In genomic region chr1:55067022-55067781, GRCh38 we compare ENCODE assay signal across 15 cellular contexts. TPM values are rescaled to one million over a fixed set of nuclear protein-coding genes. Genes with fewer than 3 reads are reported as not detected.
DNase-seq lines count a peak whose midpoint lies in the region; ATAC-seq, FAIRE-seq and TF ChIP-seq lines count a peak whose summit lies in the region.
"Had no signal": no experiment of that assay in that cellular context is flagged by ENCODE, and none has a peak within 500 bp of the region (broad histone marks: within the 10 kb centered on the region; RNA-seq: fewer than 3 reads in every experiment).

No MANE protein-coding gene starts in this region.

- no peak for TF ChIP-seq CTCF in activated CD8-positive, alpha-beta T cell treated with anti-CD3 and anti-CD28 coated beads for 36 hours (IDR thresholded peaks at IDR 0.05)
- TF ChIP-seq CTCF in WTC11 (IDR thresholded peaks at IDR 0.05), result no peak
- no peak for TF ChIP-seq CTCF in mammary epithelial cell (conservative IDR thresholded peaks at IDR 0.05 in 1 of 2, IDR thresholded peaks at IDR 0.05 in 1 of 2; ENCODE audit: extremely low read depth in 1 of 2, insufficient read depth in 1 of 2, low read depth in 1 of 2, low read length in 2 of 2)

- no peaks in the 10 kb centered on the region for H3K79me2 ChIP-seq in mammary epithelial cell (ENCODE audit: insufficient read depth, low read length)

- CTCF ChIA-PET in activated CD8-positive, alpha-beta T cell treated with anti-CD3 and anti-CD28 coated beads for 36 hours (lab: Charles Lee), result interaction anchor here (1.8 kb wide), 1 partner anchor 71 kb away, joined by 5 read pairs; no protein-coding TSS in a partner anchor
- CTCF ChIA-PET in activated CD8-positive, alpha-beta T cell treated with anti-CD3 and anti-CD28 coated beads, Interleukin-2, amount 10 ng/mL, durations not matched to agents 7 days and 5 days (lab: Charles Lee), result interaction anchor here (1.3 kb wide), 1 partner anchor 13 kb away, joined by 3 read pairs; no protein-coding TSS in a partner anchor
- CTCF ChIA-PET in WTC11 (lab: Charles Lee) (interaction anchor here (1.7 kb wide), 1 partner anchor 45 kb away, joined by 5 read pairs; no protein-coding TSS in a partner anchor), mammary epithelial cell (lab: Charles Lee; ENCODE audit: low non-redundant PET) (no interaction called here)

- no peaks in the 10 kb centered on the region for H3K27me3 Mint-ChIP-seq in activated CD8-positive, alpha-beta T cell treated with anti-CD3 and anti-CD28 coated beads for 36 hours
- H3K27me3 Mint-ChIP-seq in activated CD8-positive, alpha-beta T cell treated with anti-CD3 and anti-CD28 coated beads, Interleukin-2, amount 10 ng/mL, durations not matched to agents 7 days and 5 days (ENCODE audit: low read depth), result no peaks in the 10 kb centered on the region
- no peaks in the 10 kb centered on the region for H3K27me3 Mint-ChIP-seq in WTC11 (ENCODE audit: low read depth)

- in situ Hi-C loops in mammary epithelial cell (cut with MboI; ENCODE audit: low sequenced_read_pairs in 2 of 2), result no loop called here

- H4K20me1 ChIP-seq in mammary epithelial cell (ENCODE audit: insufficient read depth, low read length), result no peaks in the 10 kb centered on the region

- ATAC-seq in activated CD8-positive, alpha-beta T cell treated with anti-CD3 and anti-CD28 coated beads for 36 hours, result no peak
- ATAC-seq in activated CD8-positive, alpha-beta T cell treated with anti-CD3 and anti-CD28 coated beads, Interleukin-2, amount 10 ng/mL, durations not matched to agents 7 days and 5 days, result no peak
- ATAC-seq in WTC11 (no peak), esophagus mucosa (no peak)
- ATAC-seq: A549 had no signal

- no peak overlapping the region for H3K4me3 Mint-ChIP-seq in activated CD8-positive, alpha-beta T cell treated with anti-CD3 and anti-CD28 coated beads for 36 hours
- H3K4me3 Mint-ChIP-seq in activated CD8-positive, alpha-beta T cell treated with anti-CD3 and anti-CD28 coated beads, Interleukin-2, amount 10 ng/mL, durations not matched to agents 7 days and 5 days, result no peak overlapping the region
- H3K4me3 Mint-ChIP-seq in WTC11, result no peak overlapping the region
- H3K4me3 Mint-ChIP-seq: activated naive CD4-positive, alpha-beta T cell treated with anti-CD3 and anti-CD28 coated beads for 36 hours had no signal

- no TSS peak for BruUV-seq in mammary epithelial cell (replicated peaks; lab: Mats Ljungman, UMichigan)

- no peak overlapping the region for H3K4me2 ChIP-seq in mammary epithelial cell (ENCODE audit: insufficient read depth, low read depth, low read length)
- H3K4me2 ChIP-seq: A549 had no signal

- no peak for FAIRE-seq in RCC 7860 (lab: Jason Lieb, UNC)
- FAIRE-seq: A549 had no signal

- no peak overlapping the region for H2AFZ ChIP-seq in mammary epithelial cell (ENCODE audit: low read depth, low read length)

- H3K9me3 Mint-ChIP-seq in activated CD8-positive, alpha-beta T cell treated with anti-CD3 and anti-CD28 coated beads for 36 hours, result no peaks in the 10 kb centered on the region
- no peaks in the 10 kb centered on the region for H3K9me3 Mint-ChIP-seq in activated CD8-positive, alpha-beta T cell treated with anti-CD3 and anti-CD28 coated beads, Interleukin-2, amount 10 ng/mL, durations not matched to agents 7 days and 5 days (ENCODE audit: insufficient read depth)
- no peaks in the 10 kb centered on the region for H3K9me3 Mint-ChIP-seq in WTC11
- H3K9me3 Mint-ChIP-seq: activated naive CD4-positive, alpha-beta T cell treated with anti-CD3 and anti-CD28 coated beads for 36 hours had no signal

- H3K9me3 ChIP-seq in mammary epithelial cell (replicated peaks; ENCODE audit: insufficient read depth, low read length), result no peaks in the 10 kb centered on the region
- H3K9me3 ChIP-seq: A549, tibial nerve had no signal

- no peaks in the 10 kb centered on the region for H3K27me3 ChIP-seq in mammary epithelial cell (ENCODE audit: insufficient read depth, low read length)
- H3K27me3 ChIP-seq: tibial nerve had no signal

- intact Hi-C loops in activated CD8-positive, alpha-beta T cell treated with anti-CD3 and anti-CD28 coated beads for 36 hours (cut with micrococcal nuclease), result no loop called here
- intact Hi-C loops in mammary epithelial cell (cut with micrococcal nuclease), result no loop called here

- H3K27ac Mint-ChIP-seq in activated CD8-positive, alpha-beta T cell treated with anti-CD3 and anti-CD28 coated beads for 36 hours, result peak overlapping the region; percentile 12
- H3K27ac Mint-ChIP-seq in activated CD8-positive, alpha-beta T cell treated with anti-CD3 and anti-CD28 coated beads, Interleukin-2, amount 10 ng/mL, durations not matched to agents 7 days and 5 days, result no peak overlapping the region
- no peak overlapping the region for H3K27ac Mint-ChIP-seq in WTC11
- H3K27ac Mint-ChIP-seq: activated naive CD4-positive, alpha-beta T cell treated with anti-CD3 and anti-CD28 coated beads for 36 hours had no signal

- dilution Hi-C loops in mammary epithelial cell (cut with HindIII; ENCODE audit: low sequenced_read_pairs), result no loop called here

- peaks cover 46% of the 10 kb centered on the region for H3K36me3 Mint-ChIP-seq in activated CD8-positive, alpha-beta T cell treated with anti-CD3 and anti-CD28 coated beads for 36 hours (ENCODE audit: low read depth)
- peaks cover 42% of the 10 kb centered on the region for H3K36me3 Mint-ChIP-seq in activated CD8-positive, alpha-beta T cell treated with anti-CD3 and anti-CD28 coated beads, Interleukin-2, amount 10 ng/mL, durations not matched to agents 7 days and 5 days (ENCODE audit: low read depth)
- H3K36me3 Mint-ChIP-seq in WTC11, result peaks cover 47% of the 10 kb centered on the region

- H3K4me1 Mint-ChIP-seq in activated CD8-positive, alpha-beta T cell treated with anti-CD3 and anti-CD28 coated beads for 36 hours (ENCODE audit: low read depth), result peaks cover 6% of the 10 kb centered on the region
- H3K4me1 Mint-ChIP-seq in activated CD8-positive, alpha-beta T cell treated with anti-CD3 and anti-CD28 coated beads, Interleukin-2, amount 10 ng/mL, durations not matched to agents 7 days and 5 days (ENCODE audit: low read depth), result peaks cover 3% of the 10 kb centered on the region
- H3K4me1 Mint-ChIP-seq in WTC11, result no peaks in the 10 kb centered on the region

- H3K36me3 ChIP-seq in mammary epithelial cell (ENCODE audit: insufficient read depth, low read length), result peaks cover 25% of the 10 kb centered on the region

- H3K27ac ChIP-seq in mammary epithelial cell (ENCODE audit: insufficient read depth, low read depth, low read length), result no peak overlapping the region
- H3K27ac ChIP-seq: A549, tibial nerve had no signal

- DNase-seq in activated CD8-positive, alpha-beta T cell treated with anti-CD3 and anti-CD28 coated beads for 36 hours, result no peak
- no peak for DNase-seq in activated CD8-positive, alpha-beta T cell treated with anti-CD3 and anti-CD28 coated beads, Interleukin-2, amount 10 ng/mL, durations not matched to agents 7 days and 5 days
- no peak for DNase-seq in WTC11 (ENCODE audit: low spot score)
- DNase-seq in hypothalamus (lab: John Stamatoyannopoulos, UW), result peak in 49 of 51 donors; percentile 19 to 92 (median 70)
- DNase-seq in superior temporal gyrus (ENCODE audit: extremely low spot score), result peak; percentile 95
- DNase-seq in RCC 7860 (ENCODE audit: low spot score), result no peak
- no peak for DNase-seq in mammary epithelial cell
- DNase-seq: activated naive CD4-positive, alpha-beta T cell treated with anti-CD3 and anti-CD28 coated beads for 36 hours; DND-41; glutamatergic neuron; mesenchymal stem cell; retina had no signal

- H3K4me3 ChIP-seq in mammary epithelial cell (replicated peaks in 1 of 3; ENCODE audit: insufficient read depth in 1 of 3, low read depth in 2 of 3, low read length in 3 of 3), result no peak overlapping the region
- H3K4me3 ChIP-seq: A549, tibial nerve had no signal

- no peak overlapping the region for H3K9ac ChIP-seq in mammary epithelial cell (ENCODE audit: insufficient read depth, low read length)

- POLR2A ChIA-PET in activated CD8-positive, alpha-beta T cell treated with anti-CD3 and anti-CD28 coated beads for 36 hours (lab: Charles Lee), result no interaction called here
- POLR2A ChIA-PET in activated CD8-positive, alpha-beta T cell treated with anti-CD3 and anti-CD28 coated beads, Interleukin-2, amount 10 ng/mL, durations not matched to agents 7 days and 5 days (lab: Charles Lee), result no interaction called here
- POLR2A ChIA-PET in WTC11 (lab: Charles Lee), result no interaction called here

- WGBS in mammary epithelial cell (ENCODE audit: low coverage, missing lambda C conversion rate), result 81% methylated on average over 17 of the region's 17 CpGs

- H3K4me1 ChIP-seq in mammary epithelial cell (ENCODE audit: insufficient read depth, low read length), result no peaks in the 10 kb centered on the region

TF ChIP-seq in WTC11, 78 proteins besides CTCF, POLR2A, EP300 and RAD21 (continues in another document):
- TF ChIP-seq PREB (CRISPR knock-in tag; IDR thresholded peaks at IDR 0.05; ENCODE audit: borderline replicate concordance), result 0 out of 2 replicates have a peak, but pooled peaks have one; percentile 31

RNA-seq across cellular contexts. Expression of gene PCSK9, which starts 27.9 kb away (rescaled TPM):
- not detected for total RNA-seq in activated CD8-positive, alpha-beta T cell treated with anti-CD3 and anti-CD28 coated beads for 36 hours
- total RNA-seq in activated CD8-positive, alpha-beta T cell treated with anti-CD3 and anti-CD28 coated beads, Interleukin-2, amount 10 ng/mL, durations not matched to agents 7 days and 5 days, result not detected
- 47.9 to 73.2 TPM (median 49.3 TPM) in 3 replicates for total RNA-seq in WTC11 (2021)
- total RNA-seq in mammary epithelial cell, result 10 to 100 TPM in 1 of 2 donors, under 1 TPM in 1; 0.67 to 75.0 TPM
- polyA plus RNA-seq in mammary epithelial cell, result 52.1 TPM
- 39.9 TPM for polyA minus RNA-seq in mammary epithelial cell
- 18.3 TPM for total RNA-seq in esophagus mucosa
- total RNA-seq: activated naive CD4-positive, alpha-beta T cell treated with anti-CD3 and anti-CD28 coated beads for 36 hours had no signal

Comparison
In these comparisons a context has a peak if more than half of its experiments do, and no peak if none do; other contexts are left out.
1. DNase-seq: peak in hypothalamus (49 of 51) and superior temporal gyrus (single experiment); none in activated CD8-positive, alpha-beta T cell treated with anti-CD3 and anti-CD28 coated beads for 36 hours (single experiment), activated CD8-positive, alpha-beta T cell treated with anti-CD3 and anti-CD28 coated beads, Interleukin-2, amount 10 ng/mL, durations not matched to agents 7 days and 5 days (single experiment), WTC11 (single experiment), RCC 7860 (single experiment) and mammary epithelial cell (single experiment).